Comparison of ENCODE assay signal across 22 cellular contexts in genomic region chr9:19404278-19405075, GRCh38. TPM values are rescaled to one million over a fixed set of nuclear protein-coding genes. Genes with fewer than 3 reads are reported as not detected.
DNase-seq lines count a peak whose midpoint lies in the region; ATAC-seq, FAIRE-seq and TF ChIP-seq lines count a peak whose summit lies in the region.
"Had no signal": no experiment of that assay in that cellular context is flagged by ENCODE, and none has a peak within 500 bp of the region (broad histone marks: within the 10 kb centered on the region; RNA-seq: fewer than 3 reads in every experiment).

No MANE protein-coding gene starts in this region.

- WGBS in mesenchymal stem cell: 72% methylated on average over 4 of the region's 4 CpGs
- WGBS in stomach, 5 donors: 40 to 54% (median 42%) methylated on average over 4 of the region's 4 CpGs

- H2BK120ac ChIP-seq in mesenchymal stem cell (ENCODE audit: low read depth, low read length): no peak overlapping the region

- peaks cover 10% of the 10 kb centered on the region for H3K9me3 Mint-ChIP-seq in GM23338
- H3K9me3 Mint-ChIP-seq: activated CD4-positive, alpha-beta T cell treated with anti-CD3 and anti-CD28 coated beads, Interleukin-2, amount 10 ng/mL, durations not matched to agents 24 days and 14 days; activated T-helper 17 cell treated with anti-CD3 and anti-CD28 coated beads, Interleukin-2, amount 50 U/mL, for 72 hours had no signal

- DNase-seq in LoVo (ENCODE audit: low spot score) (peak; percentile 39), bronchial epithelial cell (ENCODE audit: low read depth) (peak; percentile 97), mesenchymal stem cell (no peak), stomach (peak; percentile 53), GM19239 (ENCODE audit: insufficient read length, low spot score) (no peak), GM23338 (ENCODE audit: low spot score) (no peak)
- DNase-seq in activated CD4-positive, CD25-positive, alpha-beta regulatory T cell (lab: John Stamatoyannopoulos, UW): no peak
- DNase-seq: activated CD4-positive, alpha-beta T cell treated with anti-CD3 and anti-CD28 coated beads, Interleukin-2, amount 10 ng/mL, durations not matched to agents 24 days and 14 days; DND-41; endodermal cell; hypothalamus; kidney; NCI-H1417 treated with DMSO at 0.1 percent for 48 hours; NCI-H2227 treated with DMSO at 0.1 percent for 48 hours; NCI-H774; stimulated activated CD4-positive, alpha-beta T cell treated with anti-CD3 and anti-CD28 coated beads, Interleukin-2, amount 100 ng/mL, for 48 hours; stimulated activated naive CD4-positive, alpha-beta T cell treated with Interleukin-2 at 50 U/mL for 16 hours; tibial artery had no signal

- H3K4ac ChIP-seq in mesenchymal stem cell (ENCODE audit: low read depth in 1 of 2, low read length in 2 of 2): no peak overlapping the region

- H3K27me3 ChIP-seq in bronchial epithelial cell (ENCODE audit: control insufficient read depth, insufficient read depth, low read length) (no peaks in the 10 kb centered on the region), mesenchymal stem cell (ENCODE audit: control insufficient read depth in 1 of 2, insufficient read depth in 1 of 2, low read length in 2 of 2) (no peaks in the 10 kb centered on the region), stomach (no peaks in the 10 kb centered on the region), GM23338 (ENCODE audit: insufficient read depth) (peaks cover 6% of the 10 kb centered on the region)
- H3K27me3 ChIP-seq: SJSA1, tibial artery had no signal

- no peak overlapping the region for H3K14ac ChIP-seq in mesenchymal stem cell (ENCODE audit: low read length in 2 of 2)

- no peak overlapping the region for H3K4me3 Mint-ChIP-seq in GM23338
- H3K4me3 Mint-ChIP-seq: activated CD4-positive, alpha-beta T cell treated with anti-CD3 and anti-CD28 coated beads, Interleukin-2, amount 10 ng/mL, durations not matched to agents 24 days and 14 days; activated T-helper 17 cell treated with anti-CD3 and anti-CD28 coated beads, Interleukin-2, amount 50 U/mL, for 72 hours; endodermal cell; nephron; T-helper 1 cell treated with Interleukin-12 subunit alpha and Interleukin-12 subunit beta and Interleukin-4 antibody, amounts not matched to agents 30 μg/mL and 1 μg/mL, for 36 hours had no signal

- peaks cover 4% of the 10 kb centered on the region for H3K4me1 ChIP-seq in mesenchymal stem cell (ENCODE audit: control insufficient read depth, insufficient read depth, low read depth, low read length)
- peaks cover 0 to 24% (median 14%) of the 10 kb centered on the region in 4 donors for H3K4me1 ChIP-seq in stomach
- H3K4me1 ChIP-seq in GM23338 (ENCODE audit: insufficient read depth): peaks cover 6% of the 10 kb centered on the region
- H3K4me1 ChIP-seq: SJSA1 had no signal

- H3K36me3 Mint-ChIP-seq in GM23338 (ENCODE audit: low read depth): peaks cover 4% of the 10 kb centered on the region; the same call in 1 of the 3 replicates

- TF ChIP-seq EP300 in stomach (IDR thresholded peaks at IDR 0.05): no peak

- H3F3A ChIP-seq in GM23338 (replicated peaks; ENCODE audit: low read depth): no peaks in the 10 kb centered on the region; the same call in 1 of the 2 replicates

- H3K27me3 Mint-ChIP-seq in GM23338 (ENCODE audit: insufficient read depth, low read depth, poor library complexity): peaks cover 20% of the 10 kb centered on the region
- H3K27me3 Mint-ChIP-seq: activated T-helper 17 cell treated with anti-CD3 and anti-CD28 coated beads, Interleukin-2, amount 50 U/mL, for 72 hours had no signal

- 0 out of 2 replicates have a peak, but pooled peaks cover 7% of the 10 kb centered on the region for H3K9me2 ChIP-seq in GM23338 (ENCODE audit: insufficient read depth)

- no peak overlapping the region for H3K4me2 ChIP-seq in mesenchymal stem cell (ENCODE audit: low read length, poor library complexity, severe bottlenecking)
- no peak overlapping the region for H3K4me2 ChIP-seq in GM23338

- no peak overlapping the region for H2AK5ac ChIP-seq in mesenchymal stem cell (ENCODE audit: low read length, severe bottlenecking)

- H4K91ac ChIP-seq in mesenchymal stem cell (ENCODE audit: low read length): no peak overlapping the region

- TF ChIP-seq CTCF in bronchial epithelial cell (IDR thresholded peaks at IDR 0.05; ENCODE audit: insufficient read depth, low read length, severe bottlenecking) (no peak), stomach (IDR thresholded peaks at IDR 0.05) (no peak), GM23338 (conservative IDR thresholded peaks at IDR 0.05; ENCODE audit: low read depth in 2 of 2) (no peak)

- no peak overlapping the region for H3K18ac ChIP-seq in mesenchymal stem cell (ENCODE audit: low read depth in 1 of 2, low read length in 2 of 2)

- peaks cover 3% of the 10 kb centered on the region; the same call in 1 of the 3 replicates for H3K4me1 Mint-ChIP-seq in GM23338

- H3K27ac ChIP-seq in mesenchymal stem cell (ENCODE audit: low read length, poor library complexity, severe bottlenecking) (no peak overlapping the region), stomach (peak overlapping the region; percentile 76 to 84 (median 83)), GM23338 (ENCODE audit: low read depth) (no peak overlapping the region)
- H3K27ac ChIP-seq: SJSA1, tibial artery had no signal

- H3K79me1 ChIP-seq in mesenchymal stem cell (replicated peaks; ENCODE audit: low read length, poor library complexity, severe bottlenecking): no peaks in the 10 kb centered on the region

- H4K20me1 ChIP-seq in GM23338 (replicated peaks; ENCODE audit: insufficient read depth): no peaks in the 10 kb centered on the region

- H2AFZ ChIP-seq in mesenchymal stem cell (ENCODE audit: low read depth, low read length) (no peak overlapping the region), GM23338 (no peak overlapping the region)

- peak overlapping the region; percentile 37 for H3K9ac ChIP-seq in mesenchymal stem cell (ENCODE audit: low read length)

- no peaks in the 10 kb centered on the region for H3K79me2 ChIP-seq in GM23338 (replicated peaks; ENCODE audit: insufficient read depth)

- intact Hi-C loops in stomach (cut with DNase I; ENCODE audit: low total_unique reads): no loop called here

- no peak for ATAC-seq in GM23338
- ATAC-seq: activated T-helper 17 cell treated with anti-CD3 and anti-CD28 coated beads, Interleukin-2, amount 50 U/mL, for 72 hours had no signal

- TF ChIP-seq POLR2A in stomach (IDR thresholded peaks at IDR 0.05): no peak

- H4K8ac ChIP-seq in mesenchymal stem cell (ENCODE audit: low read length): no peak overlapping the region

- H3K36me3 ChIP-seq in bronchial epithelial cell (ENCODE audit: control insufficient read depth, insufficient read depth, low read length): no peaks in the 10 kb centered on the region
- no peaks in the 10 kb centered on the region for H3K36me3 ChIP-seq in mesenchymal stem cell (ENCODE audit: control insufficient read depth in 1 of 2, insufficient read depth in 2 of 2, low read depth in 1 of 2, low read length in 2 of 2)
- no peaks in the 10 kb centered on the region for H3K36me3 ChIP-seq in stomach
- H3K36me3 ChIP-seq in GM23338 (ENCODE audit: insufficient read depth): no peaks in the 10 kb centered on the region; the same call in 1 of the 2 replicates
- H3K36me3 ChIP-seq: SJSA1, tibial artery had no signal

- H2BK12ac ChIP-seq in mesenchymal stem cell (ENCODE audit: low read length in 2 of 2): no peak overlapping the region

- H3K27ac Mint-ChIP-seq in GM23338: no peak overlapping the region
- H3K27ac Mint-ChIP-seq: activated CD4-positive, alpha-beta T cell treated with anti-CD3 and anti-CD28 coated beads, Interleukin-2, amount 10 ng/mL, durations not matched to agents 24 days and 14 days; activated T-helper 17 cell treated with anti-CD3 and anti-CD28 coated beads, Interleukin-2, amount 50 U/mL, for 72 hours; endodermal cell; nephron; T-helper 1 cell treated with Interleukin-12 subunit alpha and Interleukin-12 subunit beta and Interleukin-4 antibody, amounts not matched to agents 30 μg/mL and 1 μg/mL, for 36 hours had no signal

- FAIRE-seq in bronchial epithelial cell (lab: Jason Lieb, UNC): peak; percentile 83
- FAIRE-seq in GM19239 (lab: Jason Lieb, UNC): no peak
- FAIRE-seq: kidney had no signal

- H3K23ac ChIP-seq in mesenchymal stem cell (ENCODE audit: low read length in 2 of 2): no peak overlapping the region

- H3K9me3 ChIP-seq in mesenchymal stem cell (ENCODE audit: control insufficient read depth, low read length): peaks cover 17% of the 10 kb centered on the region
- H3K9me3 ChIP-seq in stomach: peaks cover 0 to 7% (median 2%) of the 10 kb centered on the region in 4 donors
- H3K9me3 ChIP-seq: SJSA1, tibial artery had no signal

- no peak overlapping the region for H3K4me3 ChIP-seq in bronchial epithelial cell (ENCODE audit: low read depth, low read length)
- H3K4me3 ChIP-seq in mesenchymal stem cell (ENCODE audit: insufficient read depth in 1 of 2, low read depth in 1 of 2, low read length in 2 of 2): no peak overlapping the region
- no peak overlapping the region for H3K4me3 ChIP-seq in stomach
- H3K4me3 ChIP-seq in GM23338: no peak overlapping the region
- H3K4me3 ChIP-seq: SJSA1, tibial artery had no signal

- no peak overlapping the region for H2BK5ac ChIP-seq in mesenchymal stem cell (ENCODE audit: low read depth, low read length, poor library complexity, severe bottlenecking)

- no peak overlapping the region for H2BK15ac ChIP-seq in mesenchymal stem cell (ENCODE audit: low read depth, poor library complexity, severe bottlenecking)

TF ChIP-seq in GM23338, 12 proteins besides CTCF, POLR2A, EP300 and RAD21 (continues in another document):
- no peak for TF ChIP-seq STAT1 (IDR thresholded peaks at IDR 0.05; ENCODE audit: unreplicated experiment)
- TF ChIP-seq ZNF331 (CRISPR knock-in tag; IDR thresholded peaks at IDR 0.05; ENCODE audit: low read depth): no peak
- no peak for TF ChIP-seq CREB1 (CRISPR knock-in tag; IDR thresholded peaks at IDR 0.05; ENCODE audit: low read depth)
- TF ChIP-seq EZH2 (IDR thresholded peaks at IDR 0.05; ENCODE audit: low read depth, unreplicated experiment): no peak
- no peak for TF ChIP-seq EZH2phosphoT487 (IDR thresholded peaks at IDR 0.05; ENCODE audit: unreplicated experiment)
- no peak for TF ChIP-seq JUNB (IDR thresholded peaks at IDR 0.05; ENCODE audit: unreplicated experiment)

RNA-seq across cellular contexts. Expression of gene ACER2, which starts 4.3 kb away (rescaled TPM):
- total RNA-seq in bronchial epithelial cell: 5.8 and 5.9 TPM in 2 replicates
- 2.0 TPM for polyA plus RNA-seq in mesenchymal stem cell (2013, experiment 1 of 2)
- 2.2 TPM for polyA plus RNA-seq in mesenchymal stem cell (2013, experiment 2 of 2)
- 10 to 100 TPM in 4 of 5 donors, not detected in 1; 20.5 to 54.3 (median 37.8) TPM for total RNA-seq in stomach
- polyA plus RNA-seq in stomach: 1 to 10 TPM in 2 of 3 donors, under 1 TPM in 1; 0.23 to 7.8 (median 4.5) TPM
- 11.6 and 14.6 TPM in 2 replicates for total RNA-seq in GM23338 (2014; rRNA removed; shearing (Covaris generic))
- 0.87 and 1.3 TPM in 2 replicates for polyA plus RNA-seq in GM23338 (2016; fragmentation: Nextera tagmentation; extraction: Ambion mirVana)

RNA-seq across cellular contexts. Expression of gene RPS6, which starts 24.4 kb away (rescaled TPM):
- total RNA-seq in bronchial epithelial cell (3,215 and 3,657 TPM in 2 replicates), stomach (1,000 to 10,000 TPM in 4 of 5 donors, 100 to 1,000 TPM in 1; 925 to 2,164 (median 1,405) TPM)
- 2,082 TPM for polyA plus RNA-seq in mesenchymal stem cell (2013, experiment 1 of 2)
- 2,286 TPM for polyA plus RNA-seq in mesenchymal stem cell (2013, experiment 2 of 2)
- polyA plus RNA-seq in stomach (1,000 to 10,000 TPM; 3,881 to 4,884 (median 4,624) TPM), GM23338 (2016; fragmentation: Nextera tagmentation; extraction: Ambion mirVana) (2,733 and 2,894 TPM in 2 replicates)
- total RNA-seq in GM23338 (2014; rRNA removed; shearing (Covaris generic)): 1,381 and 1,563 TPM in 2 replicates

Comparison
In these comparisons a context has a peak if more than half of its experiments do, and no peak if none do; other contexts are left out.
1. DNase-seq: peak in LoVo (single experiment), bronchial epithelial cell (single experiment) and stomach (single experiment); none in mesenchymal stem cell (single experiment), GM19239 (single experiment), GM23338 (single experiment) and activated CD4-positive, CD25-positive, alpha-beta regulatory T cell (0 of 4).
2. H3K27ac ChIP-seq: peak in stomach (5 of 5); none in mesenchymal stem cell (single experiment) and GM23338 (single experiment).